Comparison of ENCODE assay signal across 8 cellular contexts in the genomic region with DNA sequence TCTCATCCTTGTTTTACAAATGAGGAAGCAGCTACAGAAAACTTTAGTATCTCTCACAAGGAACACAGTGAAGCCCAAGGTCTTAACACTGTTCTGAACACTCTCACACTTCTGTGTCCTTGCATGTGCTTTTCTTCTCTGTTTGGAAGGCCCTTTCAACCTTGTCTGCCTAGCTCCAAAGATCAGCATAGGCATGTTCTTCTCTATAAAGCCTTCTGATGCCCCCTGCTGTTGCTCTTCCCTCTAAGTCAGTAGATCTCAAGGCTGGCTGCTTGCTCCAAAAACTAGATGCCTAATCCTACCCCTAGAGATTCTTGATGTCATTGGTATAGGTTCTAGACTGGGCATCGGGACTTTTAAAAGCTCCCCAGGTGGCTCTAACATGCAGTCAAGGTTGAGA. TPM values are rescaled to one million over a fixed set of nuclear protein-coding genes. Genes with fewer than 3 reads are reported as not detected.
A peak's percentile ranks its signal among the peaks of the same experiment; 100 is the strongest.
DNase-seq lines count a peak whose midpoint lies in the region; ATAC-seq and TF ChIP-seq lines count a peak whose summit lies in the region.

No MANE protein-coding gene starts in this region.

- intact Hi-C loops in left colon (cut with DNase I, micrococcal nuclease): loop anchor here (5.0 to 10.0 kb wide), 3 partner anchors 120 to 207 kb away; a partner anchor contains a TSS

- H3K4me3 ChIP-seq in LNCaP clone FGC (ENCODE audit: low read depth, low read length): peak overlapping the region; percentile 11; the same call in 1 of the 2 replicates

- DNase-seq in NCI-H2171 treated with DMSO at 0.1 percent for 48 hours (lab: John Stamatoyannopoulos, UW) (peak; percentile 23), NCI-H2171 (lab: John Stamatoyannopoulos, UW) (no peak), LNCaP clone FGC (ENCODE audit: low read depth) (peak; percentile 70), SIG-M5 treated with dmso at 0.1 percent for 504 hours (lab: John Stamatoyannopoulos, UW; ENCODE audit: unreplicated experiment) (peak; percentile 89), caudate nucleus (lab: John Stamatoyannopoulos, UW) (peak in 39 of 61 donors; percentile 1 to 68 (median 9)), left colon (peak; percentile 57 to 65)
- DNase-seq in stimulated activated naive CD8-positive, alpha-beta T cell treated with anti-CD3 and anti-CD28 coated beads, Interleukin-15, Interleukin-2, amounts not matched to agents 100 U/mL and 50 U/mL, for 24 hours: peak; percentile 9

- ATAC-seq in GM21723 (IDR thresholded peaks at IDR 0.05; ENCODE audit: unreplicated experiment): peak; percentile 71
- peak; percentile 91 for ATAC-seq in left colon
- ATAC-seq in stimulated activated naive CD8-positive, alpha-beta T cell treated with anti-CD3 and anti-CD28 coated beads, Interleukin-15, Interleukin-2, amounts not matched to agents 100 U/mL and 50 U/mL, for 24 hours: peak; percentile 69

- H3K27ac ChIP-seq in caudate nucleus (ENCODE audit: low read depth, low read length): peak overlapping the region; percentile 9

- peak; percentile 51 for TF ChIP-seq CTCF in LNCaP clone FGC (IDR thresholded peaks at IDR 0.05; ENCODE audit: control insufficient read depth, extremely low read depth, insufficient read depth)

RNA-seq across cellular contexts. Expression of a gene that starts 5.9 kb away (rescaled TPM):
- total RNA-seq in left colon: 10 to 100 TPM; 31.4 to 31.7 TPM

RNA-seq across cellular contexts. Expression of a gene that starts 6.0 kb away (rescaled TPM):
- not detected for total RNA-seq in left colon
